In genomic region chr7:138125598-138126111, GRCh38 we compare ENCODE assay signal across 8 cellular contexts. TPM values are rescaled to one million over a fixed set of nuclear protein-coding genes. Genes with fewer than 3 reads are reported as not detected.
A peak's percentile ranks its signal among the peaks of the same experiment; 100 is the strongest.
DNase-seq lines count a peak whose midpoint lies in the region; ATAC-seq and TF ChIP-seq lines count a peak whose summit lies in the region.

No MANE protein-coding gene starts in this region.

- no peaks in the 10 kb centered on the region for H3K36me3 Mint-ChIP-seq in natural killer cell treated with Interleukin-12 subunit alpha and Interleukin-12 subunit beta and Interleukin-15 and Interleukin-18, amount 100 ng/mL, for 72 hours

- WGBS in heart left ventricle, 4 donors = 74 to 88% (median 77%) methylated on average over 2 of the region's 2 CpGs

- no peak for TF ChIP-seq CTCF in heart left ventricle (IDR thresholded peaks at IDR 0.05)

- no peak overlapping the region for H3K4me3 Mint-ChIP-seq in natural killer cell treated with Interleukin-12 subunit alpha and Interleukin-12 subunit beta and Interleukin-15 and Interleukin-18, amount 100 ng/mL, for 72 hours

- no peaks in the 10 kb centered on the region for H3K36me3 ChIP-seq in MG63
- H3K36me3 ChIP-seq in heart left ventricle = no peaks in the 10 kb centered on the region

- H3K9me3 ChIP-seq in MG63 = no peaks in the 10 kb centered on the region
- H3K9me3 ChIP-seq in heart left ventricle = peaks cover 0 to 7% (median 0%) of the 10 kb centered on the region in 12 donors

- intact Hi-C loops in heart left ventricle (cut with DNase I) = no loop called here

- DNase-seq in ELR (ENCODE audit: low read depth) (peak; percentile 63), MG63 (peak; percentile 3), heart left ventricle (no peak), NCI-H524 (lab: John Stamatoyannopoulos, UW) (no peak), NCI-H1436 (lab: John Stamatoyannopoulos, UW) (no peak), DMS153 treated with DMSO at 0.1 percent for 48 hours (lab: John Stamatoyannopoulos, UW; ENCODE audit: unreplicated experiment) (no peak)
- no peak for DNase-seq in natural killer cell treated with Interleukin-12 subunit alpha and Interleukin-12 subunit beta and Interleukin-15 and Interleukin-18, amount 100 ng/mL, for 72 hours (ENCODE audit: low spot score)

- peak overlapping the region in 1 of 12 donors; percentile 55 for H3K27ac ChIP-seq in heart left ventricle

- no peaks in the 10 kb centered on the region for H3K9me3 Mint-ChIP-seq in natural killer cell treated with Interleukin-12 subunit alpha and Interleukin-12 subunit beta and Interleukin-15 and Interleukin-18, amount 100 ng/mL, for 72 hours

- peaks cover 0 to 5% of the 10 kb centered on the region in 2 donors for H3K27me3 Mint-ChIP-seq in natural killer cell treated with Interleukin-12 subunit alpha and Interleukin-12 subunit beta and Interleukin-15 and Interleukin-18, amount 100 ng/mL, for 72 hours

- H3K4me3 ChIP-seq in MG63 (no peak overlapping the region), heart left ventricle (no peak overlapping the region)

- H3K27me3 ChIP-seq in MG63 = no peaks in the 10 kb centered on the region
- no peaks in the 10 kb centered on the region for H3K27me3 ChIP-seq in heart left ventricle

- ATAC-seq in GM21528 (IDR thresholded peaks at IDR 0.05; ENCODE audit: low FRiP score, unreplicated experiment) (peak; percentile 90), heart left ventricle (peak in 3 of 4 donors; percentile 33 to 52 (median 48))
- no peak for ATAC-seq in natural killer cell treated with Interleukin-12 subunit alpha and Interleukin-12 subunit beta and Interleukin-15 and Interleukin-18, amount 100 ng/mL, for 72 hours

- no peak for TF ChIP-seq POLR2A in heart left ventricle (IDR thresholded peaks at IDR 0.05)

- peaks cover 0 to 15% (median 0%) of the 10 kb centered on the region in 12 donors for H3K4me1 ChIP-seq in heart left ventricle

- H3K27ac Mint-ChIP-seq in natural killer cell treated with Interleukin-12 subunit alpha and Interleukin-12 subunit beta and Interleukin-15 and Interleukin-18, amount 100 ng/mL, for 72 hours = no peak overlapping the region

- H3K4me1 Mint-ChIP-seq in natural killer cell treated with Interleukin-12 subunit alpha and Interleukin-12 subunit beta and Interleukin-15 and Interleukin-18, amount 100 ng/mL, for 72 hours (ENCODE audit: low read depth in 2 of 2) = no peaks in the 10 kb centered on the region

RNA-seq across cellular contexts. Expression of gene AKR1D1, which starts 49.4 kb away (rescaled TPM):
- not detected in 2 replicates for total RNA-seq in MG63 (2014; rRNA removed; shearing (Covaris generic); ENCODE audit: low replicate concordance)
- not detected for total RNA-seq in heart left ventricle
- polyA plus RNA-seq in heart left ventricle = not detected
- not detected for total RNA-seq in natural killer cell treated with Interleukin-12 subunit alpha and Interleukin-12 subunit beta and Interleukin-15 and Interleukin-18, amount 100 ng/mL, for 72 hours

Comparison
In these comparisons a context has a peak if more than half of its experiments do, and no peak if none do; other contexts are left out.
1. DNase-seq: peak in ELR (single experiment) and MG63 (single experiment); none in heart left ventricle (0 of 5), natural killer cell treated with Interleukin-12 subunit alpha and Interleukin-12 subunit beta and Interleukin-15 and Interleukin-18, amount 100 ng/mL, for 72 hours (single experiment), NCI-H524 (0 of 2), NCI-H1436 (single experiment) and DMS153 treated with DMSO at 0.1 percent for 48 hours (single experiment).
2. ATAC-seq: peak in GM21528 (single experiment) and heart left ventricle (3 of 4); none in natural killer cell treated with Interleukin-12 subunit alpha and Interleukin-12 subunit beta and Interleukin-15 and Interleukin-18, amount 100 ng/mL, for 72 hours (0 of 2).